Comparison of ENCODE assay signal across 18 cellular contexts in genomic region chr3:152662157-152662556, GRCh38.
DNase-seq lines count a peak whose midpoint lies in the region; ATAC-seq and TF ChIP-seq lines count a peak whose summit lies in the region.
"Had no signal": no experiment of that assay in that cellular context is flagged by ENCODE, and none has a peak within 500 bp of the region (broad histone marks: within the 10 kb centered on the region; RNA-seq: fewer than 3 reads in every experiment).

No MANE protein-coding gene starts in this region.

- H3K4me1 ChIP-seq in endodermal cell (ENCODE audit: control insufficient read depth, insufficient read depth, low read length) (peaks cover 1% of the 10 kb centered on the region), hepatocyte (ENCODE audit: insufficient read depth) (no peaks in the 10 kb centered on the region)
- H3K4me1 ChIP-seq: BLaER1 had no signal

- no peak overlapping the region for H2AFZ ChIP-seq in hepatocyte

- H3K4me3 Mint-ChIP-seq in endodermal cell (no peak overlapping the region), neural crest cell (no peak overlapping the region)
- H3K4me3 Mint-ChIP-seq: CD8-positive, alpha-beta T cell; H9; IgD-negative memory B cell had no signal

- no peaks in the 10 kb centered on the region for H3K27me3 Mint-ChIP-seq in endodermal cell (ENCODE audit: insufficient read depth)
- no peaks in the 10 kb centered on the region for H3K27me3 Mint-ChIP-seq in neural crest cell (ENCODE audit: low read depth)

- TF ChIP-seq CTCF in cardiac fibroblast (IDR thresholded peaks at IDR 0.05; ENCODE audit: low read depth, low read length): peak; percentile 4
- TF ChIP-seq CTCF in endodermal cell (conservative IDR thresholded peaks at IDR 0.05): peak; percentile 30
- TF ChIP-seq CTCF in neural crest cell (conservative IDR thresholded peaks at IDR 0.05): peak; percentile 46
- TF ChIP-seq CTCF in hepatocyte (IDR thresholded peaks at IDR 0.05; ENCODE audit: poor library complexity): no peak

- H3K27ac Mint-ChIP-seq in endodermal cell (no peak overlapping the region), neural crest cell (ENCODE audit: unreplicated experiment) (no peak overlapping the region)
- H3K27ac Mint-ChIP-seq: CD8-positive, alpha-beta T cell; H9; IgD-negative memory B cell had no signal

- H3K36me3 Mint-ChIP-seq in endodermal cell (ENCODE audit: low read depth) (peaks cover 3% of the 10 kb centered on the region), neural crest cell (ENCODE audit: low read depth) (no peaks in the 10 kb centered on the region)
- H3K36me3 Mint-ChIP-seq: CD8-positive, alpha-beta T cell; IgD-negative memory B cell had no signal

- H3K4me1 Mint-ChIP-seq in endodermal cell (peaks cover 16% of the 10 kb centered on the region), neural crest cell (peaks cover 32% of the 10 kb centered on the region)
- H3K4me1 Mint-ChIP-seq: IgD-negative memory B cell had no signal

- H3K27ac ChIP-seq in endodermal cell (ENCODE audit: low read depth, low read length) (no peak overlapping the region), hepatocyte (no peak overlapping the region)
- H3K27ac ChIP-seq: BLaER1 had no signal

- ATAC-seq in GM19455 (IDR thresholded peaks at IDR 0.05; ENCODE audit: unreplicated experiment) (no peak), GM21529 (IDR thresholded peaks at IDR 0.05; ENCODE audit: unreplicated experiment) (no peak)
- ATAC-seq: CD8-positive, alpha-beta T cell; HepG2 had no signal

- DNase-seq in cardiac fibroblast (ENCODE audit: low read depth in 2 of 2): no peak
- DNase-seq in endodermal cell: no peak
- no peak for DNase-seq in neural crest cell (ENCODE audit: low read depth, low spot score)
- DNase-seq in hepatocyte (ENCODE audit: low spot score): no peak
- DNase-seq in AG20443 (ENCODE audit: low spot score): no peak
- DNase-seq: ACHN; AML-193; Calu3; CD8-positive, alpha-beta T cell; DMS79 treated with DMSO at 0.1 percent for 48 hours; GF-D8; H9; KBM-7 had no signal

- 91 to 100% methylated on average over 1 to 2 of the region's 2 CpGs for WGBS in endodermal cell (ENCODE audit: insufficient coverage in 1 of 2, insufficient read length in 1 of 2), 2 experiments
- WGBS in hepatocyte (ENCODE audit: low lambda C conversion rate, missing lambda C conversion rate): 77% methylated on average over 2 of the region's 2 CpGs

- H3K4me2 ChIP-seq in hepatocyte: no peak overlapping the region
- H3K4me2 ChIP-seq: BLaER1 had no signal

- H3K9ac ChIP-seq in endodermal cell (ENCODE audit: extremely low read depth, low read length, poor library complexity, severe bottlenecking): no peak overlapping the region
- H3K9ac ChIP-seq: BLaER1 had no signal

- no peaks in the 10 kb centered on the region for H3K36me3 ChIP-seq in endodermal cell (ENCODE audit: control insufficient read depth, insufficient read depth, low read length)
- no peaks in the 10 kb centered on the region for H3K36me3 ChIP-seq in hepatocyte (replicated peaks; ENCODE audit: insufficient read depth, low read depth)
- H3K36me3 ChIP-seq: BLaER1 had no signal

- no peaks in the 10 kb centered on the region for H3K9me2 ChIP-seq in hepatocyte (replicated peaks; ENCODE audit: insufficient read depth)

- H3K9me3 Mint-ChIP-seq in endodermal cell (peaks cover 21% of the 10 kb centered on the region), neural crest cell (peaks cover 15% of the 10 kb centered on the region)

- H3K27me3 ChIP-seq in endodermal cell (ENCODE audit: control insufficient read depth, insufficient read depth, low read length, poor library complexity, severe bottlenecking): no peaks in the 10 kb centered on the region
- H3K27me3 ChIP-seq in hepatocyte: no peaks in the 10 kb centered on the region
- H3K27me3 ChIP-seq: BLaER1 had no signal

- H3K4me3 ChIP-seq in cardiac fibroblast (replicated peaks in 1 of 2; ENCODE audit: low read depth in 2 of 2, low read length in 2 of 2): no peak overlapping the region
- no peak overlapping the region for H3K4me3 ChIP-seq in endodermal cell (ENCODE audit: low read length)
- no peak overlapping the region for H3K4me3 ChIP-seq in hepatocyte
- H3K4me3 ChIP-seq: BLaER1 had no signal

- no peaks in the 10 kb centered on the region for H3K79me2 ChIP-seq in hepatocyte

- H4K20me1 ChIP-seq in hepatocyte (ENCODE audit: insufficient read depth, poor library complexity, severe bottlenecking): no peaks in the 10 kb centered on the region
- H4K20me1 ChIP-seq: BLaER1 had no signal

- peaks cover 22% of the 10 kb centered on the region for H3K9me3 ChIP-seq in endodermal cell (ENCODE audit: control insufficient read depth, low read length)
- H3K9me3 ChIP-seq in hepatocyte (ENCODE audit: low read depth): no peaks in the 10 kb centered on the region
